In the genomic region with DNA sequence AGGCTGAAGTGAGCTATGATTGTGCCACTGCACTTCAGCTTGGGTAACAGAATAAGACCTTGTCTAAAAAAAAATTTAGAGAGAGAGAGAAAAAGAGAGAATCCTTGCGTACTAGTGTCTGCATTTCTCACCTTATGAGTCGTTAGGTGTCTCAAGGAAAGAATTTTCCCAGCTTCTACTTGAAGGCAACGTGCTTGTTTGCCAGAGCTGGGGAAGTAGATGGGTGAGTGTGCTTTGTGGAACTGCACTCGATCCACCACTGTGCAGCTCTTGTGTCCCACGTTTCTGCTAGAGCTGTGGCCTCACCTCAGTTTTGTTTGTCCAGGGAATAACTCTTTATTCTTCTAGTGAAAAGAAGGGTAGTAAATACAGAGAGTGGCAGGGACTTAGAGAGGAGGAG, we compare ENCODE assay signal across 1 cellular context.
TF ChIP-seq lines count a peak whose summit lies in the region.

No MANE protein-coding gene starts in this region.

TF ChIP-seq in SK-N-SH treated with all-trans-retinoic acid at 6 μM for 48 hours, 23 proteins besides CTCF, POLR2A, EP300 and RAD21 (continued from another document):
- TF ChIP-seq, protein P1, sequence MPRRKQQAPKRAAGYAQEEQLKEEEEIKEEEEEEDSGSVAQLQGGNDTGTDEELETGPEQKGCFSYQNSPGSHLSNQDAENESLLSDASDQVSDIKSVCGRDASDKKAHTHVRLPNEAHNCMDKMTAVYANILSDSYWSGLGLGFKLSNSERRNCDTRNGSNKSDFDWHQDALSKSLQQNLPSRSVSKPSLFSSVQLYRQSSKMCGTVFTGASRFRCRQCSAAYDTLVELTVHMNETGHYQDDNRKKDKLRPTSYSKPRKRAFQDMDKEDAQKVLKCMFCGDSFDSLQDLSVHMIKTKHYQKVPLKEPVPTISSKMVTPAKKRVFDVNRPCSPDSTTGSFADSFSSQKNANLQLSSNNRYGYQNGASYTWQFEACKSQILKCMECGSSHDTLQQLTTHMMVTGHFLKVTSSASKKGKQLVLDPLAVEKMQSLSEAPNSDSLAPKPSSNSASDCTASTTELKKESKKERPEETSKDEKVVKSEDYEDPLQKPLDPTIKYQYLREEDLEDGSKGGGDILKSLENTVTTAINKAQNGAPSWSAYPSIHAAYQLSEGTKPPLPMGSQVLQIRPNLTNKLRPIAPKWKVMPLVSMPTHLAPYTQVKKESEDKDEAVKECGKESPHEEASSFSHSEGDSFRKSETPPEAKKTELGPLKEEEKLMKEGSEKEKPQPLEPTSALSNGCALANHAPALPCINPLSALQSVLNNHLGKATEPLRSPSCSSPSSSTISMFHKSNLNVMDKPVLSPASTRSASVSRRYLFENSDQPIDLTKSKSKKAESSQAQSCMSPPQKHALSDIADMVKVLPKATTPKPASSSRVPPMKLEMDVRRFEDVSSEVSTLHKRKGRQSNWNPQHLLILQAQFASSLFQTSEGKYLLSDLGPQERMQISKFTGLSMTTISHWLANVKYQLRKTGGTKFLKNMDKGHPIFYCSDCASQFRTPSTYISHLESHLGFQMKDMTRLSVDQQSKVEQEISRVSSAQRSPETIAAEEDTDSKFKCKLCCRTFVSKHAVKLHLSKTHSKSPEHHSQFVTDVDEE (CRISPR knock-in tag; IDR thresholded peaks at IDR 0.05), result no peak
- TF ChIP-seq BACH2 (CRISPR knock-in tag; IDR thresholded peaks at IDR 0.05; ENCODE audit: borderline replicate concordance), result no peak
- no peak for TF ChIP-seq CREB5 (CRISPR knock-in tag; IDR thresholded peaks at IDR 0.05; ENCODE audit: low read depth)
- no peak for TF ChIP-seq TCF4 (CRISPR knock-in tag; IDR thresholded peaks at IDR 0.05; ENCODE audit: borderline replicate concordance)
- TF ChIP-seq ZFP30 (CRISPR knock-in tag; IDR thresholded peaks at IDR 0.05), result no peak
